In the genomic region with DNA sequence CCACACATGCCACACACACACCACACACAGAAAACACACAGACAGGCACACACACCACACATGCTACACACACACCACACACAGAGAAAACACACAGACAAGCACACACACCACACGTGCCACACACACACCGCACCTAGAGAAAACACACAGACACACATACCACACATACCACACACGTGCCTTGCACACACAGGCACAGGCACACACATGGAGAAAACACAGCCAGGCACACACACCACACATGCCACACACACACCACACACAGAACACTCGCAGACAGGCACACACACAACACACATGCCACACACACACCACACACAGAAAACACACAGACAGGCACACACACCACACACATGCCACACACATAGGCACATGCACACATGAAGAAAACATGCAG, we compare ENCODE assay signal across 1 cellular context.
TF ChIP-seq lines count a peak whose summit lies in the region.

No MANE protein-coding gene starts in this region.

TF ChIP-seq in IMR-90, 13 proteins besides CTCF, POLR2A, EP300 and RAD21:
- no peak for TF ChIP-seq CEBPB (IDR thresholded peaks at IDR 0.05; ENCODE audit: low read depth, low read length)
- no peak for TF ChIP-seq MXI1 (IDR thresholded peaks at IDR 0.05; ENCODE audit: borderline replicate concordance, low read depth, low read length)
- no peak for TF ChIP-seq MAFK (IDR thresholded peaks at IDR 0.05; ENCODE audit: low read depth, low read length)
- no peak for TF ChIP-seq BHLHE40 (IDR thresholded peaks at IDR 0.05; ENCODE audit: low read depth, low read length)
